8 cellular contexts compared by ENCODE assay signal in genomic region chr6:13614926-13615801, GRCh38. TPM values are rescaled to one million over a fixed set of nuclear protein-coding genes. Genes with fewer than 3 reads are reported as not detected.
DNase-seq lines count a peak whose midpoint lies in the region; FAIRE-seq and TF ChIP-seq lines count a peak whose summit lies in the region.

TSS of gene NOL7 (plus strand) at chr6:13615335. CDS start at chr6:13615359, 24 bp downstream.

- peak within 1 kb of the TSS; percentile 94 for H3K4me3 ChIP-seq in H7 (ENCODE audit: insufficient read depth, low read depth, low read length)
- peak within 1 kb of the TSS; percentile 98 for H3K4me3 ChIP-seq in neural cell (ENCODE audit: low read length)
- peak within 1 kb of the TSS; percentile 67 to 88 (median 86) for H3K4me3 ChIP-seq in stomach

- H3K27me3 ChIP-seq in H7 (ENCODE audit: control insufficient read depth, insufficient read depth, low read length) (no peaks in the 10 kb centered on the region), neural cell (ENCODE audit: insufficient read depth, low read depth, low read length) (no peaks in the 10 kb centered on the region), stomach (no peaks in the 10 kb centered on the region)

- intact Hi-C loops in stomach (cut with DNase I; ENCODE audit: low total_unique reads) = no loop called here

- peak within 1 kb of the TSS; percentile 75 for H3K9ac ChIP-seq in neural cell (ENCODE audit: low read length)

- TF ChIP-seq RAD21 in neural cell (conservative IDR thresholded peaks at IDR 0.05) = peak; percentile 44

- H3K4me1 ChIP-seq in stomach = peaks cover 19 to 38% (median 31%) of the 10 kb centered on the region in 4 donors

- H4K20me1 ChIP-seq in neural cell (ENCODE audit: insufficient read depth) = no peaks in the 10 kb centered on the region

- H3K9me3 ChIP-seq in neural cell (ENCODE audit: low read length) (no peaks in the 10 kb centered on the region), stomach (no peaks in the 10 kb centered on the region)

- no peaks in the 10 kb centered on the region for H3K9me2 ChIP-seq in neural cell (ENCODE audit: insufficient read depth, low read length)

- H3K4me2 ChIP-seq in neural cell (ENCODE audit: low read length) = peak within 1 kb of the TSS; percentile 93

- H2AFZ ChIP-seq in neural cell (ENCODE audit: low read depth, low read length) = peak within 1 kb of the TSS; percentile 92

- H3F3A ChIP-seq in neural cell (ENCODE audit: insufficient read depth, low read length, poor library complexity, severe bottlenecking) = peaks cover 4% of the 10 kb centered on the region

- H3K27ac ChIP-seq in neural cell (ENCODE audit: low read length) = peak within 1 kb of the TSS; percentile 75
- peak within 1 kb of the TSS; percentile 83 to 93 (median 91) for H3K27ac ChIP-seq in stomach

- peak in 1 of 4 donors; percentile 52 for TF ChIP-seq POLR2A in stomach (IDR thresholded peaks at IDR 0.05)

- DNase-seq in H7 = peak; percentile 96
- DNase-seq in M059J (ENCODE audit: low read depth) = peak; percentile 98
- DNase-seq in SHP77 (lab: John Stamatoyannopoulos, UW) = peak; percentile 95 to 96
- DNase-seq in activated effector memory CD4-positive, alpha-beta T cell treated with anti-CD3 and anti-CD28 coated beads, Interleukin-2, amount 50 U/mL, for 16 hours = peak; percentile 99
- peak; percentile 99 for DNase-seq in fibroblast of the conjunctiva (ENCODE audit: low read depth)
- peak; percentile 97 for DNase-seq in stomach

- FAIRE-seq in G401.6 (lab: Jason Lieb, UNC) = peak; percentile 85

- TF ChIP-seq EP300 in neural cell (conservative IDR thresholded peaks at IDR 0.05; ENCODE audit: poor library complexity, severe bottlenecking) (peak; percentile 48), stomach (IDR thresholded peaks at IDR 0.05) (no peak)

- TF ChIP-seq CTCF in neural cell (IDR thresholded peaks at IDR 0.05; ENCODE audit: poor library complexity, severe bottlenecking) (peak; percentile 99), stomach (IDR thresholded peaks at IDR 0.05) (peak in 5 of 7 experiments; percentile 72 to 98 (median 91))

- peaks cover 17% of the 10 kb centered on the region for H3K36me3 ChIP-seq in H7 (replicated peaks; ENCODE audit: control insufficient read depth, insufficient read depth, low read length)
- H3K36me3 ChIP-seq in neural cell (ENCODE audit: insufficient read depth, low read length) = peaks cover 10% of the 10 kb centered on the region
- peaks cover 13 to 40% (median 31%) of the 10 kb centered on the region in 4 donors for H3K36me3 ChIP-seq in stomach

- WGBS in stomach, 5 donors = 0 to 1% (median 1%) methylated on average over 50 to 85 of the region's 85 CpGs

- H3K79me2 ChIP-seq in neural cell (replicated peaks; ENCODE audit: insufficient read depth, low read length) = peaks cover 20% of the 10 kb centered on the region

TF ChIP-seq in neural cell, 6 proteins besides CTCF, POLR2A, EP300 and RAD21:
- TF ChIP-seq MXI1 (conservative IDR thresholded peaks at IDR 0.05; ENCODE audit: poor library complexity, severe bottlenecking) = peak; percentile 99
- peak; percentile 68 for TF ChIP-seq SMC3 (conservative IDR thresholded peaks at IDR 0.05; ENCODE audit: poor library complexity)
- peak; percentile 97 for TF ChIP-seq POLR2AphosphoS5 (IDR thresholded peaks at IDR 0.05)
- no peak for TF ChIP-seq REST (IDR thresholded peaks at IDR 0.05; ENCODE audit: borderline replicate concordance)
- peak; percentile 44 for TF ChIP-seq TAF1 (IDR thresholded peaks at IDR 0.05; ENCODE audit: low read depth)
- TF ChIP-seq EZH2 (IDR thresholded peaks at IDR 0.05; ENCODE audit: borderline replicate concordance, insufficient read depth, low read length, poor library complexity, severe bottlenecking) = no peak

RNA-seq across cellular contexts. Expression of gene NOL7, which starts in this region (rescaled TPM):
- total RNA-seq in H7 (2014; rRNA removed; shearing (Covaris generic)) = 46.9 and 58.8 TPM in 2 replicates
- 160 and 168 TPM in 2 replicates for total RNA-seq in M059J (2014; rRNA removed; shearing (Covaris generic))
- polyA plus RNA-seq in neural cell (88.8 and 117 TPM in 2 replicates), stomach (10 to 100 TPM; 50.8 to 68.7 (median 57.3) TPM)
- 35.1 and 40.9 TPM in 2 replicates for polyA minus RNA-seq in neural cell
- total RNA-seq in stomach = 100 to 1,000 TPM in 1 of 5 donors, 10 to 100 TPM in 4; 18.1 to 147 (median 67.9) TPM

Comparison
In these comparisons a context has a peak if more than half of its experiments do, and no peak if none do; other contexts are left out.
1. Peak in every context shown above with its lines: DNase-seq, H3K4me3 ChIP-seq and H3K27ac ChIP-seq.